In genomic region chr4:163495900-163496299, GRCh38 we compare ENCODE assay signal across 8 cellular contexts. TPM values are rescaled to one million over a fixed set of nuclear protein-coding genes. Genes with fewer than 3 reads are reported as not detected.
DNase-seq lines count a peak whose midpoint lies in the region; ATAC-seq and TF ChIP-seq lines count a peak whose summit lies in the region.

No MANE protein-coding gene starts in this region.

- H3K9me3 ChIP-seq in PC-9 (ENCODE audit: insufficient read depth, low read depth) = no peaks in the 10 kb centered on the region
- H3K9me3 ChIP-seq in suprapubic skin = no peaks in the 10 kb centered on the region

- POLR2A ChIA-PET in PC-9 (lab: Charles Lee; ENCODE audit: unreplicated experiment) = no interaction called here

- peak overlapping the region; percentile 76 for H3K4me3 ChIP-seq in PC-9
- peak overlapping the region; percentile 79 for H3K4me3 ChIP-seq in suprapubic skin

- H3K27ac ChIP-seq in PC-9 (peak overlapping the region; percentile 93; the same call in 1 of the 2 replicates), suprapubic skin (no peak overlapping the region)

- WGBS in suprapubic skin = 10% methylated on average over 1 of the region's 1 CpG

- BruUV-seq in PC-9 (replicated peaks; lab: Mats Ljungman, UMichigan) = no TSS peak

- no peak overlapping the region for H2AFZ ChIP-seq in PC-9

- H4K20me1 ChIP-seq in PC-9 (ENCODE audit: insufficient read depth) = peaks cover 8% of the 10 kb centered on the region; the same call in 1 of the 2 replicates

- H3F3A ChIP-seq in PC-9 (ENCODE audit: insufficient read depth, low read depth) = peaks cover 8% of the 10 kb centered on the region; the same call in 1 of the 2 replicates

- ATAC-seq in HG02759 (IDR thresholded peaks at IDR 0.05; ENCODE audit: unreplicated experiment) = peak; percentile 22

- no peaks in the 10 kb centered on the region; the same call in 1 of the 2 replicates for H3K4me1 ChIP-seq in PC-9 (replicated peaks; ENCODE audit: insufficient read depth)
- H3K4me1 ChIP-seq in suprapubic skin = peaks cover 26% of the 10 kb centered on the region

- DNase-seq in NCI-H526 treated with DMSO at 0.1 percent for 48 hours (lab: John Stamatoyannopoulos, UW) = peak; percentile 4
- no peak for DNase-seq in NCI-H526 (lab: John Stamatoyannopoulos, UW)
- DNase-seq in PC-9 = no peak
- peak; percentile 41 to 49 for DNase-seq in erythroblast (lab: John Stamatoyannopoulos, UW)
- DNase-seq in suprapubic skin (ENCODE audit: low spot score in 2 of 2) = no peak
- no peak for DNase-seq in AG20443 (ENCODE audit: low spot score)
- no peak for DNase-seq in activated CD8-positive, alpha-beta memory T cell treated with anti-CD3 and anti-CD28 coated beads, Interleukin-2, amount 50 U/mL, for 4 hours

- H3K36me3 ChIP-seq in PC-9 (ENCODE audit: low read depth) = no peaks in the 10 kb centered on the region
- H3K36me3 ChIP-seq in suprapubic skin = no peaks in the 10 kb centered on the region

- TF ChIP-seq CTCF in PC-9 (conservative IDR thresholded peaks at IDR 0.05) (no peak), suprapubic skin (IDR thresholded peaks at IDR 0.05) (no peak)

- intact Hi-C loops in PC-9 (cut with micrococcal nuclease; ENCODE audit: unreplicated experiment) = loop anchor here (10.0 kb wide), 1 partner anchor 1829 kb away; the partner anchor contains the start of gene MSMO1

- no peaks in the 10 kb centered on the region for H3K9me2 ChIP-seq in PC-9 (ENCODE audit: insufficient read depth)

- no peaks in the 10 kb centered on the region for H3K27me3 ChIP-seq in PC-9 (ENCODE audit: insufficient read depth, low read depth)
- H3K27me3 ChIP-seq in suprapubic skin = no peaks in the 10 kb centered on the region

- peak overlapping the region; percentile 84 for H3K4me2 ChIP-seq in PC-9

- peaks cover 60% of the 10 kb centered on the region for H3K79me2 ChIP-seq in PC-9 (ENCODE audit: low read depth)

- CTCF ChIA-PET in PC-9 (lab: Charles Lee) = no interaction called here

- TF ChIP-seq EP300 in suprapubic skin (IDR thresholded peaks at IDR 0.05) = no peak

- TF ChIP-seq POLR2A in erythroblast (IDR thresholded peaks at IDR 0.05; ENCODE audit: low read length) = no peak
- no peak for TF ChIP-seq POLR2A in suprapubic skin (IDR thresholded peaks at IDR 0.05)

RNA-seq across cellular contexts. Expression of gene TMA16, which starts 1.4 kb away (rescaled TPM):
- 34.5 and 36.8 TPM in 2 replicates for total RNA-seq in PC-9 (2021)
- total RNA-seq in suprapubic skin = 10 to 100 TPM; 20.0 to 57.9 (median 23.9) TPM

RNA-seq across cellular contexts. Expression of gene TKTL2, which starts 22.3 kb away (rescaled TPM):
- total RNA-seq in PC-9 (2021) (not detected in 2 replicates), suprapubic skin (not detected)

Comparison
In these comparisons a context has a peak if more than half of its experiments do, and no peak if none do; other contexts are left out.
1. DNase-seq: peak in NCI-H526 treated with DMSO at 0.1 percent for 48 hours (single experiment) and erythroblast (2 of 2); none in NCI-H526 (0 of 2), PC-9 (0 of 2), suprapubic skin (0 of 2), AG20443 (single experiment) and activated CD8-positive, alpha-beta memory T cell treated with anti-CD3 and anti-CD28 coated beads, Interleukin-2, amount 50 U/mL, for 4 hours (single experiment).